In genomic region chr3:23495507-23495906, GRCh38 we compare ENCODE assay signal across 13 cellular contexts.
DNase-seq lines count a peak whose midpoint lies in the region; ATAC-seq and TF ChIP-seq lines count a peak whose summit lies in the region.
"Had no signal": no experiment of that assay in that cellular context is flagged by ENCODE, and none has a peak within 500 bp of the region (broad histone marks: within the 10 kb centered on the region; RNA-seq: fewer than 3 reads in every experiment).

No MANE protein-coding gene starts in this region.

- BruUV-seq in PC-3 (replicated peaks; lab: Mats Ljungman, UMichigan) = no TSS peak

- ATAC-seq in PC-3 (peak; percentile 58), omental fat pad (ENCODE audit: low FRiP score) (peak; percentile 59)
- no peak for ATAC-seq in stimulated activated memory B cell treated with anti-CD40 and anti-IgM and Interleukin-4, amounts not matched to agents 10 μg/mL and 1 μg/mL and 100 μg/mL, for 72 hours
- ATAC-seq: effector memory CD8-positive, alpha-beta T cell had no signal

- DNase-seq in GM04503 (ENCODE audit: low read depth) (peak; percentile 21), PC-3 (peak; percentile 45), fibroblast of gingiva (ENCODE audit: low read depth) (peak; percentile 10), omental fat pad (ENCODE audit: low spot score) (no peak), superior temporal gyrus (ENCODE audit: extremely low spot score) (no peak), NCI-H2227 (lab: John Stamatoyannopoulos, UW; ENCODE audit: unreplicated experiment) (no peak)
- DNase-seq in activated CD4-positive, alpha-beta T cell treated with anti-CD3 and anti-CD28 coated beads, Interleukin-2, amount 10 ng/mL, durations not matched to agents 7 days and 5 days = no peak
- DNase-seq: activated T-cell treated with anti-CD3 and anti-CD28 coated beads, Interleukin-2, amount 50 U/mL, for 24 hours; amniotic stem cell; effector memory CD8-positive, alpha-beta T cell; NCI-H187 had no signal

- no peaks in the 10 kb centered on the region for H3K4me1 Mint-ChIP-seq in activated CD4-positive, alpha-beta T cell treated with anti-CD3 and anti-CD28 coated beads, Interleukin-2, amount 10 ng/mL, durations not matched to agents 7 days and 5 days
- peaks cover 30% of the 10 kb centered on the region for H3K4me1 Mint-ChIP-seq in stimulated activated memory B cell treated with anti-CD40 and anti-IgM and Interleukin-4, amounts not matched to agents 10 μg/mL and 1 μg/mL and 100 μg/mL, for 72 hours

- no peak overlapping the region for H2AFZ ChIP-seq in PC-3 (ENCODE audit: low read length)

- no peak overlapping the region for H3K4me3 ChIP-seq in PC-3 (ENCODE audit: low read length)

- no peaks in the 10 kb centered on the region for H3K36me3 Mint-ChIP-seq in activated CD4-positive, alpha-beta T cell treated with anti-CD3 and anti-CD28 coated beads, Interleukin-2, amount 10 ng/mL, durations not matched to agents 7 days and 5 days (ENCODE audit: low read depth)
- peaks cover 12% of the 10 kb centered on the region for H3K36me3 Mint-ChIP-seq in stimulated activated memory B cell treated with anti-CD40 and anti-IgM and Interleukin-4, amounts not matched to agents 10 μg/mL and 1 μg/mL and 100 μg/mL, for 72 hours

- no peak overlapping the region for H3K27ac Mint-ChIP-seq in activated CD4-positive, alpha-beta T cell treated with anti-CD3 and anti-CD28 coated beads, Interleukin-2, amount 10 ng/mL, durations not matched to agents 7 days and 5 days
- H3K27ac Mint-ChIP-seq in stimulated activated memory B cell treated with anti-CD40 and anti-IgM and Interleukin-4, amounts not matched to agents 10 μg/mL and 1 μg/mL and 100 μg/mL, for 72 hours = no peak overlapping the region
- H3K27ac Mint-ChIP-seq: activated T-cell treated with anti-CD3 and anti-CD28 coated beads, Interleukin-2, amount 50 U/mL, for 24 hours; effector memory CD8-positive, alpha-beta T cell; IgD-negative memory B cell had no signal

- H3K27me3 ChIP-seq in PC-3 (ENCODE audit: low read length) = no peaks in the 10 kb centered on the region

- H3K9me3 Mint-ChIP-seq in activated CD4-positive, alpha-beta T cell treated with anti-CD3 and anti-CD28 coated beads, Interleukin-2, amount 10 ng/mL, durations not matched to agents 7 days and 5 days = no peaks in the 10 kb centered on the region
- H3K9me3 Mint-ChIP-seq in stimulated activated memory B cell treated with anti-CD40 and anti-IgM and Interleukin-4, amounts not matched to agents 10 μg/mL and 1 μg/mL and 100 μg/mL, for 72 hours = no peaks in the 10 kb centered on the region
- H3K9me3 Mint-ChIP-seq: activated T-cell treated with anti-CD3 and anti-CD28 coated beads, Interleukin-2, amount 50 U/mL, for 24 hours; effector memory CD8-positive, alpha-beta T cell; IgD-negative memory B cell had no signal

- TF ChIP-seq CTCF in PC-3 (conservative IDR thresholded peaks at IDR 0.05; ENCODE audit: low read depth, low read length) (no peak), omental fat pad (IDR thresholded peaks at IDR 0.05) (no peak)

- POLR2A ChIA-PET in PC-3 (lab: Charles Lee; ENCODE audit: unreplicated experiment) = interaction anchor here (0.5 kb wide), 1 partner anchor 824 kb away, joined by 3 read pairs; no protein-coding TSS in a partner anchor
- POLR2A ChIA-PET in activated CD4-positive, alpha-beta T cell treated with anti-CD3 and anti-CD28 coated beads, Interleukin-2, amount 10 ng/mL, durations not matched to agents 7 days and 5 days (lab: Charles Lee) = no interaction called here

- H3K9me3 ChIP-seq in PC-3 (ENCODE audit: low read length) = no peaks in the 10 kb centered on the region

- H3K4me3 Mint-ChIP-seq in activated CD4-positive, alpha-beta T cell treated with anti-CD3 and anti-CD28 coated beads, Interleukin-2, amount 10 ng/mL, durations not matched to agents 7 days and 5 days = no peak overlapping the region
- no peak overlapping the region for H3K4me3 Mint-ChIP-seq in stimulated activated memory B cell treated with anti-CD40 and anti-IgM and Interleukin-4, amounts not matched to agents 10 μg/mL and 1 μg/mL and 100 μg/mL, for 72 hours
- H3K4me3 Mint-ChIP-seq: activated T-cell treated with anti-CD3 and anti-CD28 coated beads, Interleukin-2, amount 50 U/mL, for 24 hours; effector memory CD8-positive, alpha-beta T cell; IgD-negative memory B cell had no signal

- peaks cover 18% of the 10 kb centered on the region for H3K4me1 ChIP-seq in PC-3 (ENCODE audit: insufficient read depth, low read length)

- H3K9me2 ChIP-seq in PC-3 (replicated peaks; ENCODE audit: low read length) = no peaks in the 10 kb centered on the region

- no peaks in the 10 kb centered on the region for H3K36me3 ChIP-seq in PC-3 (ENCODE audit: low read depth, low read length)

- H3K27ac ChIP-seq in PC-3 (ENCODE audit: low read length) = no peak overlapping the region

- H3K27me3 Mint-ChIP-seq in activated CD4-positive, alpha-beta T cell treated with anti-CD3 and anti-CD28 coated beads, Interleukin-2, amount 10 ng/mL, durations not matched to agents 7 days and 5 days = no peaks in the 10 kb centered on the region
- no peaks in the 10 kb centered on the region for H3K27me3 Mint-ChIP-seq in stimulated activated memory B cell treated with anti-CD40 and anti-IgM and Interleukin-4, amounts not matched to agents 10 μg/mL and 1 μg/mL and 100 μg/mL, for 72 hours
- H3K27me3 Mint-ChIP-seq: activated T-cell treated with anti-CD3 and anti-CD28 coated beads, Interleukin-2, amount 50 U/mL, for 24 hours; IgD-negative memory B cell had no signal

- H3K4me2 ChIP-seq in PC-3 (ENCODE audit: low read length) = no peak overlapping the region

- intact Hi-C loops in PC-3 (cut with micrococcal nuclease) = no loop called here

- no peaks in the 10 kb centered on the region for H4K20me1 ChIP-seq in PC-3 (ENCODE audit: low read length)

- CTCF ChIA-PET in PC-3 (lab: Charles Lee) = no interaction called here
- CTCF ChIA-PET in activated CD4-positive, alpha-beta T cell treated with anti-CD3 and anti-CD28 coated beads, Interleukin-2, amount 10 ng/mL, durations not matched to agents 7 days and 5 days (lab: Charles Lee) = interaction anchor here (1.5 kb wide), 1 partner anchor 12 kb away, joined by 3 read pairs; no protein-coding TSS in a partner anchor

- no peak overlapping the region for H3K9ac ChIP-seq in PC-3 (ENCODE audit: low read length)

- no peaks in the 10 kb centered on the region for H3F3A ChIP-seq in PC-3 (ENCODE audit: low read length, unreplicated experiment)

- H3K79me2 ChIP-seq in PC-3 (ENCODE audit: low read length) = no peaks in the 10 kb centered on the region

Comparison
In these comparisons a context has a peak if more than half of its experiments do, and no peak if none do; other contexts are left out.
1. DNase-seq: peak in GM04503 (single experiment), PC-3 (single experiment) and fibroblast of gingiva (single experiment); none in omental fat pad (single experiment), superior temporal gyrus (single experiment), NCI-H2227 (single experiment) and activated CD4-positive, alpha-beta T cell treated with anti-CD3 and anti-CD28 coated beads, Interleukin-2, amount 10 ng/mL, durations not matched to agents 7 days and 5 days (single experiment).